In genomic region chr12:69092137-69092536, GRCh38 we compare ENCODE assay signal across 7 cellular contexts.
"Had no signal": no experiment of that assay in that cellular context is flagged by ENCODE, and none has a peak within 500 bp of the region (broad histone marks: within the 10 kb centered on the region; RNA-seq: fewer than 3 reads in every experiment).

No MANE protein-coding gene starts in this region.

- H3K36me3 ChIP-seq: HAP-1 had no signal

- H3K9me3 Mint-ChIP-seq: HFFc6 had no signal

- ATAC-seq: HCT116, K562 had no signal

- H3K4me3 Mint-ChIP-seq: HFFc6 had no signal

- H3K9me3 ChIP-seq: HAP-1 had no signal

- H3K4me3 ChIP-seq: HAP-1, K562 had no signal

- H3K27ac Mint-ChIP-seq: HFFc6 had no signal

- DNase-seq: GOT3, HFFc6, IMR-90, KG1 had no signal
